In genomic region chr2:146123256-146123655, GRCh38 we compare ENCODE assay signal across 16 cellular contexts.
DNase-seq lines count a peak whose midpoint lies in the region; TF ChIP-seq lines count a peak whose summit lies in the region.
"Had no signal": no experiment of that assay in that cellular context is flagged by ENCODE, and none has a peak within 500 bp of the region (broad histone marks: within the 10 kb centered on the region; RNA-seq: fewer than 3 reads in every experiment).

No MANE protein-coding gene starts in this region.

- no peaks in the 10 kb centered on the region for H3K79me2 ChIP-seq in smooth muscle cell (ENCODE audit: low read depth)
- no peaks in the 10 kb centered on the region for H3K79me2 ChIP-seq in mammary epithelial cell (ENCODE audit: insufficient read depth, low read length)

- no peaks in the 10 kb centered on the region for H3F3A ChIP-seq in smooth muscle cell (ENCODE audit: low read depth)

- TF ChIP-seq POLR2A in adrenal gland (IDR thresholded peaks at IDR 0.05): no peak

- CTCF ChIA-PET in mammary epithelial cell (lab: Charles Lee; ENCODE audit: low non-redundant PET): no interaction called here

- dilution Hi-C loops in mammary epithelial cell (cut with HindIII; ENCODE audit: low sequenced_read_pairs): no loop called here

- no peaks in the 10 kb centered on the region for H3K36me3 ChIP-seq in smooth muscle cell (ENCODE audit: low read depth)
- no peaks in the 10 kb centered on the region for H3K36me3 ChIP-seq in mammary epithelial cell (ENCODE audit: insufficient read depth, low read length)
- H3K36me3 ChIP-seq in adrenal gland (replicated peaks in 1 of 2): no peaks in the 10 kb centered on the region

- H3K4me1 ChIP-seq in smooth muscle cell (ENCODE audit: low read depth) (no peaks in the 10 kb centered on the region), mammary epithelial cell (ENCODE audit: insufficient read depth, low read length) (no peaks in the 10 kb centered on the region), adrenal gland (replicated peaks in 1 of 2) (no peaks in the 10 kb centered on the region)
- H3K4me1 ChIP-seq: A549, Caco-2 had no signal

- H3K9ac ChIP-seq in smooth muscle cell (ENCODE audit: low read depth) (no peak overlapping the region), mammary epithelial cell (ENCODE audit: insufficient read depth, low read length) (no peak overlapping the region)

- WGBS in smooth muscle cell (ENCODE audit: low lambda C conversion rate): 64% methylated on average over 3 of the region's 3 CpGs
- 93% methylated on average over 3 of the region's 3 CpGs for WGBS in mammary epithelial cell (ENCODE audit: low coverage, missing lambda C conversion rate)
- WGBS in adrenal gland, 4 donors: 78 to 84% (median 83%) methylated on average over 3 of the region's 3 CpGs

- no peaks in the 10 kb centered on the region for H3K27me3 ChIP-seq in smooth muscle cell (ENCODE audit: low read depth)
- H3K27me3 ChIP-seq in mammary epithelial cell (ENCODE audit: insufficient read depth, low read length): no peaks in the 10 kb centered on the region
- H3K27me3 ChIP-seq in adrenal gland: no peaks in the 10 kb centered on the region

- intact Hi-C loops in mammary epithelial cell (cut with micrococcal nuclease) (no loop called here), adrenal gland (cut with DNase I) (no loop called here)

- H3K4me3 ChIP-seq in choroid plexus epithelial cell (ENCODE audit: low read depth, low read length): no peak overlapping the region
- no peak overlapping the region for H3K4me3 ChIP-seq in smooth muscle cell
- no peak overlapping the region for H3K4me3 ChIP-seq in mammary epithelial cell (replicated peaks in 1 of 3; ENCODE audit: insufficient read depth in 1 of 3, low read depth in 2 of 3, low read length in 3 of 3)
- no peak overlapping the region for H3K4me3 ChIP-seq in adrenal gland
- H3K4me3 ChIP-seq: A549 had no signal

- peak overlapping the region; percentile 8 for H3K27ac ChIP-seq in smooth muscle cell (ENCODE audit: low read depth)
- H3K27ac ChIP-seq in mammary epithelial cell (ENCODE audit: insufficient read depth, low read depth, low read length): no peak overlapping the region
- H3K27ac ChIP-seq in adrenal gland: no peak overlapping the region
- H3K27ac ChIP-seq: A549, RWPE1 had no signal

- TF ChIP-seq CTCF in choroid plexus epithelial cell (conservative IDR thresholded peaks at IDR 0.05; ENCODE audit: low read depth, low read length): no peak
- TF ChIP-seq CTCF in smooth muscle cell (IDR thresholded peaks at IDR 0.05; ENCODE audit: borderline replicate concordance, insufficient read depth, poor library complexity, severe bottlenecking): no peak
- no peak for TF ChIP-seq CTCF in mammary epithelial cell (conservative IDR thresholded peaks at IDR 0.05 in 1 of 2, IDR thresholded peaks at IDR 0.05 in 1 of 2; ENCODE audit: extremely low read depth in 1 of 2, insufficient read depth in 1 of 2, low read depth in 1 of 2, low read length in 2 of 2)
- TF ChIP-seq CTCF in adrenal gland (IDR thresholded peaks at IDR 0.05): no peak

- no peaks in the 10 kb centered on the region for H4K20me1 ChIP-seq in smooth muscle cell (ENCODE audit: low read depth)
- H4K20me1 ChIP-seq in mammary epithelial cell (ENCODE audit: insufficient read depth, low read length): no peaks in the 10 kb centered on the region

- in situ Hi-C loops in mammary epithelial cell (cut with MboI; ENCODE audit: low sequenced_read_pairs in 2 of 2): no loop called here

- no peaks in the 10 kb centered on the region for H3K9me3 ChIP-seq in smooth muscle cell (replicated peaks; ENCODE audit: low read depth)
- no peaks in the 10 kb centered on the region for H3K9me3 ChIP-seq in mammary epithelial cell (replicated peaks; ENCODE audit: insufficient read depth, low read length)
- no peaks in the 10 kb centered on the region for H3K9me3 ChIP-seq in adrenal gland (replicated peaks in 1 of 3)
- H3K9me3 ChIP-seq: A549, Caco-2 had no signal

- peak overlapping the region; percentile 67 for H2AFZ ChIP-seq in smooth muscle cell (ENCODE audit: low read depth)
- H2AFZ ChIP-seq in mammary epithelial cell (ENCODE audit: low read depth, low read length): no peak overlapping the region

- peak; percentile 43 for DNase-seq in NCI-H345 (lab: John Stamatoyannopoulos, UW)
- DNase-seq in NCI-H345 treated with DMSO at 0.1 percent for 48 hours (lab: John Stamatoyannopoulos, UW; ENCODE audit: unreplicated experiment): no peak
- peak; percentile 62 for DNase-seq in NCI-H2171 (lab: John Stamatoyannopoulos, UW)
- peak; percentile 21 for DNase-seq in choroid plexus epithelial cell (ENCODE audit: low read depth)
- no peak for DNase-seq in smooth muscle cell (lab: John Stamatoyannopoulos, UW; ENCODE audit: unreplicated experiment)
- DNase-seq in mammary epithelial cell: no peak
- DNase-seq in adrenal gland: no peak
- DNase-seq: Caco-2; CD4-positive, alpha-beta T cell; KBM-7; NCI-H187 treated with DMSO at 0.1 percent for 48 hours; NCI-H524 treated with DMSO at 0.1 percent for 48 hours; PC-3; SIG-M5 had no signal

- peak overlapping the region; percentile 44 for H3K4me2 ChIP-seq in smooth muscle cell
- no peak overlapping the region for H3K4me2 ChIP-seq in mammary epithelial cell (ENCODE audit: insufficient read depth, low read depth, low read length)
- H3K4me2 ChIP-seq: A549 had no signal

- no TSS peak for BruUV-seq in mammary epithelial cell (replicated peaks; lab: Mats Ljungman, UMichigan)

Comparison
In these comparisons a context has a peak if more than half of its experiments do, and no peak if none do; other contexts are left out.
1. DNase-seq: peak in NCI-H345 (single experiment), NCI-H2171 (single experiment) and choroid plexus epithelial cell (single experiment); none in NCI-H345 treated with DMSO at 0.1 percent for 48 hours (single experiment), smooth muscle cell (single experiment), mammary epithelial cell (single experiment) and adrenal gland (0 of 7).